In the genomic region with DNA sequence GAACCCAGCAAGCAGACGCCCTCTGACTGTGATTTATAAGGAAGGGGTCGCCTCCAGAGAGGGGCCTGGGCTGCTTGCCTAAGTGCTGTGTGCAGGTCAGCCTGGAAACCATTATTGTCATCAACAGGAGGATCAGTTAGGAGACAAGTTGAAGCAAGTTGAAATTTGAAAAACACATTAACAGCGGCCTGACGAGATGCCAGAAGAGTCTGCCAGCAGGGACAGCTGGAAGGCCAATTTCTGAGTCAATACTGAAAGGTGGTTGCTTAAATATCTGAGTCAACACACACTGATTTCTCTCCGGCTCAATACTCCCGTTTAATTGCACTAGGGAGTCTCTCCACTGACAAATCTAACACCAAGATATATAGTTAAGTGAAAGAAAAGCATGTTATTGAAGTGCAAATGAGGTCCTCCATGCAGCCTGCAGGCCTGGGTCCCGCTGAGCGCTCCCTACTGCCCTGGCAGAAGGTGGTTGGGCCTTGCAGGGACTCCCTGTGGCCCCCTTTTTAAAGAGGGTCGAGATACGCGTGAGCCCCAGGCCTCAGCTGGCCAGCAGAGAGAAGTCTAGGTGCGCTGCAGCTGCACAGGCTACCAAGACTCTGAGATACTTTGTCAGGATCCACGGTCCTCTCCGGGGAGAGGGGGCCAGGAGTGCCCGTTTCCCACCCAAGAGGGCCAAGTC, we compare ENCODE assay signal across 10 cellular contexts.
DNase-seq lines count a peak whose midpoint lies in the region; ATAC-seq and TF ChIP-seq lines count a peak whose summit lies in the region.
"Had no signal": no experiment of that assay in that cellular context is flagged by ENCODE, and none has a peak within 500 bp of the region (broad histone marks: within the 10 kb centered on the region; RNA-seq: fewer than 3 reads in every experiment).

No MANE protein-coding gene starts in this region.

- ATAC-seq in heart left ventricle: peak in 3 of 4 donors; percentile 32 to 85 (median 54)
- no peak for ATAC-seq in activated naive CD8-positive, alpha-beta T cell treated with anti-CD3 and anti-CD28 coated beads, Interleukin-2, amount 50 U/mL, for 24 hours
- ATAC-seq: naive thymus-derived CD4-positive, alpha-beta T cell had no signal

- CTCF ChIA-PET in RWPE1 (lab: Yijun Ruan, JAX): interaction anchor here (1.1 kb wide), 1 partner anchor 21 kb away, joined by 3 read pairs; no protein-coding TSS in a partner anchor
- CTCF ChIA-PET in Caco-2 (lab: Charles Lee): no interaction called here

- H3K27me3 ChIP-seq in heart left ventricle (no peaks in the 10 kb centered on the region), tibial nerve (no peaks in the 10 kb centered on the region), Caco-2 (replicated peaks; ENCODE audit: control insufficient read depth, insufficient read depth, low read length) (no peaks in the 10 kb centered on the region)

- H3K9me3 ChIP-seq in heart left ventricle (no peaks in the 10 kb centered on the region), tibial nerve (no peaks in the 10 kb centered on the region), Caco-2 (no peaks in the 10 kb centered on the region)

- no peak for TF ChIP-seq EP300 in tibial nerve (IDR thresholded peaks at IDR 0.05)

- peaks cover 5% of the 10 kb centered on the region for H3K27me3 Mint-ChIP-seq in activated naive CD8-positive, alpha-beta T cell treated with anti-CD3 and anti-CD28 coated beads, Interleukin-2, amount 50 U/mL, for 24 hours
- no peaks in the 10 kb centered on the region for H3K27me3 Mint-ChIP-seq in Caco-2 (ENCODE audit: insufficient read depth, unreplicated experiment)

- TF ChIP-seq POLR2A in heart left ventricle (IDR thresholded peaks at IDR 0.05) (no peak), tibial nerve (IDR thresholded peaks at IDR 0.05) (no peak)

- H3K4me1 ChIP-seq in heart left ventricle: peaks cover 0 to 7% (median 0%) of the 10 kb centered on the region in 12 donors
- H3K4me1 ChIP-seq in tibial nerve: peaks cover 0 to 13% (median 0%) of the 10 kb centered on the region in 4 donors
- peaks cover 22% of the 10 kb centered on the region for H3K4me1 ChIP-seq in Caco-2

- no peak overlapping the region for H3K4me3 Mint-ChIP-seq in activated naive CD8-positive, alpha-beta T cell treated with anti-CD3 and anti-CD28 coated beads, Interleukin-2, amount 50 U/mL, for 24 hours
- no peak overlapping the region for H3K4me3 Mint-ChIP-seq in Caco-2 (ENCODE audit: unreplicated experiment)
- H3K4me3 Mint-ChIP-seq: naive thymus-derived CD4-positive, alpha-beta T cell; T-helper 1 cell treated with Interleukin-12 subunit alpha and Interleukin-12 subunit beta and Interleukin-4 antibody, amounts not matched to agents 30 μg/mL and 1 μg/mL, for 36 hours had no signal

- 61 to 81% (median 75%) methylated on average over 10 to 15 of the region's 15 CpGs for WGBS in heart left ventricle, 4 donors
- 69 to 70% methylated on average over 15 of the region's 15 CpGs for WGBS in tibial nerve, 2 donors

- no peak for TF ChIP-seq CTCF in RWPE1 (conservative IDR thresholded peaks at IDR 0.05; ENCODE audit: low read depth)
- TF ChIP-seq CTCF in heart left ventricle (IDR thresholded peaks at IDR 0.05): no peak
- no peak for TF ChIP-seq CTCF in tibial nerve (IDR thresholded peaks at IDR 0.05)
- TF ChIP-seq CTCF in Caco-2 (IDR thresholded peaks at IDR 0.05; ENCODE audit: insufficient read depth in 1 of 2, low read depth in 1 of 2, low read length in 1 of 2, severe bottlenecking in 1 of 2, unreplicated experiment in 1 of 2): no peak

- H3K4me1 Mint-ChIP-seq in activated naive CD8-positive, alpha-beta T cell treated with anti-CD3 and anti-CD28 coated beads, Interleukin-2, amount 50 U/mL, for 24 hours: no peaks in the 10 kb centered on the region
- H3K4me1 Mint-ChIP-seq in Caco-2 (ENCODE audit: low read depth, unreplicated experiment): no peaks in the 10 kb centered on the region
- H3K4me1 Mint-ChIP-seq: naive thymus-derived CD4-positive, alpha-beta T cell had no signal

- no peak overlapping the region for H3K27ac Mint-ChIP-seq in activated naive CD8-positive, alpha-beta T cell treated with anti-CD3 and anti-CD28 coated beads, Interleukin-2, amount 50 U/mL, for 24 hours
- H3K27ac Mint-ChIP-seq in Caco-2 (ENCODE audit: unreplicated experiment): no peak overlapping the region
- H3K27ac Mint-ChIP-seq: naive thymus-derived CD4-positive, alpha-beta T cell; T-helper 1 cell treated with Interleukin-12 subunit alpha and Interleukin-12 subunit beta and Interleukin-4 antibody, amounts not matched to agents 30 μg/mL and 1 μg/mL, for 36 hours had no signal

- DNase-seq in NCI-H2196 (lab: John Stamatoyannopoulos, UW; ENCODE audit: unreplicated experiment) (peak; percentile 39), NCI-H2196 treated with DMSO at 0.1 percent for 48 hours (lab: John Stamatoyannopoulos, UW; ENCODE audit: unreplicated experiment) (no peak), RWPE1 (ENCODE audit: low spot score) (peak; percentile 77), heart left ventricle (peak in 3 of 5 donors; percentile 17 to 44 (median 41)), tibial nerve (ENCODE audit: low spot score in 2 of 2) (peak; percentile 35 to 71), Caco-2 (no peak)
- no peak for DNase-seq in activated CD4-positive, CD25-positive, alpha-beta regulatory T cell treated with anti-CD3 and anti-CD28 coated beads, Interleukin-2, amount 50 U/mL, for 72 hours
- DNase-seq in activated naive CD8-positive, alpha-beta T cell treated with anti-CD3 and anti-CD28 coated beads, Interleukin-2, amount 50 U/mL, for 24 hours: no peak
- DNase-seq: naive thymus-derived CD4-positive, alpha-beta T cell had no signal

- intact Hi-C loops in heart left ventricle (cut with DNase I): no loop called here
- intact Hi-C loops in Caco-2 (cut with micrococcal nuclease; ENCODE audit: unreplicated experiment): no loop called here

- no peak overlapping the region for H3K4me3 ChIP-seq in heart left ventricle
- H3K4me3 ChIP-seq in tibial nerve: no peak overlapping the region
- no peak overlapping the region for H3K4me3 ChIP-seq in Caco-2 (ENCODE audit: low read depth, low read length)

- no TSS peak for BruUV-seq in Caco-2 (replicated peaks; lab: Mats Ljungman, UMichigan)

- no peaks in the 10 kb centered on the region for H3K9me3 Mint-ChIP-seq in activated naive CD8-positive, alpha-beta T cell treated with anti-CD3 and anti-CD28 coated beads, Interleukin-2, amount 50 U/mL, for 24 hours
- no peaks in the 10 kb centered on the region for H3K9me3 Mint-ChIP-seq in Caco-2 (ENCODE audit: unreplicated experiment)
- H3K9me3 Mint-ChIP-seq: T-helper 1 cell treated with Interleukin-12 subunit alpha and Interleukin-12 subunit beta and Interleukin-4 antibody, amounts not matched to agents 30 μg/mL and 1 μg/mL, for 36 hours had no signal

- no peaks in the 10 kb centered on the region for H3K36me3 Mint-ChIP-seq in activated naive CD8-positive, alpha-beta T cell treated with anti-CD3 and anti-CD28 coated beads, Interleukin-2, amount 50 U/mL, for 24 hours (ENCODE audit: low read depth)
- H3K36me3 Mint-ChIP-seq in Caco-2 (ENCODE audit: insufficient read depth, unreplicated experiment): no peaks in the 10 kb centered on the region

- peak overlapping the region; percentile 92 for H3K27ac ChIP-seq in RWPE1
- H3K27ac ChIP-seq in heart left ventricle: no peak overlapping the region
- no peak overlapping the region for H3K27ac ChIP-seq in tibial nerve

- POLR2A ChIA-PET in RWPE1 (lab: Yijun Ruan, JAX; ENCODE audit: low non-redundant PET): no interaction called here
- POLR2A ChIA-PET in Caco-2 (lab: Charles Lee): no interaction called here

- H3K36me3 ChIP-seq in heart left ventricle (no peaks in the 10 kb centered on the region), tibial nerve (no peaks in the 10 kb centered on the region), Caco-2 (ENCODE audit: control insufficient read depth, insufficient read depth, low read length) (no peaks in the 10 kb centered on the region)

Comparison
In these comparisons a context has a peak if more than half of its experiments do, and no peak if none do; other contexts are left out.
1. DNase-seq: peak in NCI-H2196 (single experiment), RWPE1 (single experiment), heart left ventricle (3 of 5) and tibial nerve (2 of 2); none in NCI-H2196 treated with DMSO at 0.1 percent for 48 hours (single experiment), activated CD4-positive, CD25-positive, alpha-beta regulatory T cell treated with anti-CD3 and anti-CD28 coated beads, Interleukin-2, amount 50 U/mL, for 72 hours (single experiment), activated naive CD8-positive, alpha-beta T cell treated with anti-CD3 and anti-CD28 coated beads, Interleukin-2, amount 50 U/mL, for 24 hours (single experiment) and Caco-2 (0 of 2).